ENCODE assay signal across 8 cellular contexts in the genomic region with DNA sequence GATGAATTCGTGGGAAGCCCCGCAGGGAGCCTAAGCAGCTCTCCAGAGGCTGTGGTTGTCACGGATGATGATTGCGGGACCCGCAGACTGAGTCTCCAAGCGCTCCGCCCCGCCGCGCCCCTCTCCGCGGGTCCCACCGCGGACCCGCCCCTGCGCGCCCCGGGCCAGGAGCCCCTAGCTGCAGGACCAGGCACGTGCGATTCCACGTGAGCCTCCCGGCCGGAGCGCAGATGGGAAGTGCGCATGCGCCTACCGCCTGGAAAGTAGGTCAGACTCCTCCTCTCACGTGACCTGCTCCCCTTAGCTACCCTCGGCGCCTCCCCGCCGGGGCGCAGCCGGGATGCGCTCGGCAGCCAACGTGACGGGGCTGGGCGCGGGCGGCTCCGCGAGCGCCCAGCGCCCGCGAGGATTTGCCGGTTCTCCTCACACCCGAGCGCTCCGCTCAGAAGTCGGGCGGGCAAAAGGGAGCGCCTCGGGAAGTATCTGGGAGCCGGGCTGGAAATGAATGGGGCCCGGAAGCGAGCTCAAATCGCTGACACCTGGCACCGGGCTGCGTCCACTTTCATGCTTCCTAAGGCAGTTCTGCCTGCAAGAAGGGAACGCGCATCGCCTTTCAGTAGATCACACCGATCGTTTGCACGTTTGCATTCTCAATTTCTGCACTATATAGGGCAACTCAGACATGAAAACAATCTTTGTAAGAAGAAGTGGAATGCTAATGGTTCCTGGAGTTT. TPM values are rescaled to one million over a fixed set of nuclear protein-coding genes. Genes with fewer than 3 reads are reported as not detected.
DNase-seq lines count a peak whose midpoint lies in the region; ATAC-seq and TF ChIP-seq lines count a peak whose summit lies in the region.

No MANE protein-coding gene starts in this region.

- intact Hi-C loops in left cardiac atrium (cut with DNase I) (no loop called here), posterior vena cava (cut with DNase I) (no loop called here)

- H3K9me3 ChIP-seq in upper lobe of left lung = no peaks in the 10 kb centered on the region

- no peaks in the 10 kb centered on the region for H3K36me3 ChIP-seq in upper lobe of left lung

- POLR2A ChIA-PET in T-cell (lab: Charles Lee) = interaction anchor here in 1 of 2 donors (0.6 kb wide), 1 partner anchor 329 kb away, joined by 5 read pairs; no protein-coding TSS in a partner anchor

- peaks cover 0 to 5% (median 0%) of the 10 kb centered on the region in 3 donors for H3K9me3 Mint-ChIP-seq in T-cell

- TF ChIP-seq CTCF in GM12864 (IDR thresholded peaks at IDR 0.05; ENCODE audit: low read depth, low read length, missing control alignments) (no peak), upper lobe of left lung (IDR thresholded peaks at IDR 0.05) (no peak)

- TF ChIP-seq EP300 in upper lobe of left lung (IDR thresholded peaks at IDR 0.05) = peak in 1 of 4 donors; percentile 41

- CTCF ChIA-PET in T-cell (lab: Charles Lee) = interaction anchor here (0.6 to 1.9 kb wide), 6 partner anchors 12 to 245 kb away, joined by 3 to 9 read pairs (median 4); no protein-coding TSS in a partner anchor

- H3K4me3 Mint-ChIP-seq in T-cell = peak overlapping the region; percentile 79 to 85 (median 85)

- WGBS in upper lobe of left lung, 2 donors = 1 to 2% methylated on average over 27 to 31 of the region's 67 CpGs

- peak overlapping the region; percentile 57 to 74 (median 69) for H3K27ac ChIP-seq in upper lobe of left lung

- H3K27me3 ChIP-seq in upper lobe of left lung = no peaks in the 10 kb centered on the region

- ATAC-seq in HG02623 (IDR thresholded peaks at IDR 0.05; ENCODE audit: unreplicated experiment) = peak; percentile 87
- peak; percentile 94 to 98 (median 96) for ATAC-seq in T-cell (replicated peaks in 1 of 4)
- peak; percentile 99 to 100 for ATAC-seq in left cardiac atrium
- peak; percentile 93 to 99 for ATAC-seq in upper lobe of left lung (ENCODE audit: low FRiP score in 2 of 2)

- peaks cover 19 to 26% (median 26%) of the 10 kb centered on the region in 3 donors for H3K4me1 Mint-ChIP-seq in T-cell

- H3K27ac Mint-ChIP-seq in T-cell = peak overlapping the region; percentile 84 to 86

- H3K27me3 Mint-ChIP-seq in T-cell = peaks cover 11 to 12% of the 10 kb centered on the region in 2 donors

- peak in 1 of 4 donors; percentile 53 for TF ChIP-seq POLR2A in upper lobe of left lung (IDR thresholded peaks at IDR 0.05)

- peaks cover 14 to 27% (median 16%) of the 10 kb centered on the region in 4 donors for H3K4me1 ChIP-seq in upper lobe of left lung

- H3K4me3 ChIP-seq in GM12864 (ENCODE audit: low read depth, low read length) = peak overlapping the region; percentile 72
- peak overlapping the region; percentile 11 to 56 (median 46) for H3K4me3 ChIP-seq in upper lobe of left lung

- DNase-seq in GM12864 (ENCODE audit: low read depth) = peak; percentile 83
- peak; percentile 94 for DNase-seq in NCI-H1092 treated with DMSO at 0.1 percent for 48 hours (lab: John Stamatoyannopoulos, UW)
- peak; percentile 55 to 86 (median 69) for DNase-seq in T-cell
- peak; percentile 69 for DNase-seq in amniotic stem cell (lab: John Stamatoyannopoulos, UW)
- peak; percentile 96 for DNase-seq in left cardiac atrium
- peak; percentile 97 for DNase-seq in posterior vena cava (ENCODE audit: low spot score)
- DNase-seq in upper lobe of left lung = peak; percentile 88 to 97

- H3K36me3 Mint-ChIP-seq in T-cell = peaks cover 4% of the 10 kb centered on the region

RNA-seq across cellular contexts. Expression of gene HLF, which starts 26.4 kb away (rescaled TPM):
- total RNA-seq in T-cell = 1 to 10 TPM in 3 of 5 donors, under 1 TPM in 2; 0.55 to 5.2 (median 2.5) TPM
- total RNA-seq in left cardiac atrium = 10 to 100 TPM; 36.7 to 36.8 TPM
- total RNA-seq in posterior vena cava = 10 to 100 TPM in 1 of 2 donors, 1 to 10 TPM in 1; 6.6 to 15.7 TPM
- 10 to 100 TPM; 19.9 to 45.1 (median 26.1) TPM for total RNA-seq in upper lobe of left lung

Comparison
In these comparisons a context has a peak if more than half of its experiments do, and no peak if none do; other contexts are left out.
1. Peak in every context shown above with its lines: DNase-seq, ATAC-seq, H3K4me3 ChIP-seq and H3K27ac ChIP-seq.